11 cellular contexts compared by ENCODE assay signal in the genomic region with DNA sequence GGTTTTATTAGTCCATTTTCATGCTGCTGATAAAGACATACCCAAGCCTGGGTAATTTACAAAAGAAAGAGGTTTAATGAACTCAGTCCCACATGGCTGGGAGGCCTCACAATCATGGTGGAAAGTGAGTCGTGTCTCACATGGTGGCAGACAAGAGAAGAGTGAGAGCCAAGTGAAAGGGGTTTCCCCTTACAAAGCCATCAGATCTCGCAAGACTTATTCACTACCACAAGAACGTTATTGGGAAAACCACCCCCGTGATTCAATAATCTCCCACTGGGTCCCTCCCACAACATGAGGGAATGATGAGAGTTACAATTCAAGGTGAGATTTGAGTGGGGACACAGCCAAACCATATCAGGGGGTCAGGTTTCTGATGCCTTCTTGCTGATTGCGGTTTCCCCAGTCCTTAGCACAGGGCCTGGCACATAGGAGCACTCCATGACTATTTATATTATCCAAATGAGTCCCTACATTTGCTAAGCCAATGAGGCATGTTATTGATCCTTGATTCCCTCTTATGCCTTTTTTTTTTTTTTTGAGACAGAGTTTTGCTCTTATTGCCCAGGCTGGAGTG. TPM values are rescaled to one million over a fixed set of nuclear protein-coding genes. Genes with fewer than 3 reads are reported as not detected.
A peak's percentile ranks its signal among the peaks of the same experiment; 100 is the strongest.
DNase-seq lines count a peak whose midpoint lies in the region; ATAC-seq and TF ChIP-seq lines count a peak whose summit lies in the region.
"Had no signal": no experiment of that assay in that cellular context is flagged by ENCODE, and none has a peak within 500 bp of the region (broad histone marks: within the 10 kb centered on the region; RNA-seq: fewer than 3 reads in every experiment).

No MANE protein-coding gene starts in this region.

- no peak overlapping the region for H3K4me3 Mint-ChIP-seq in activated naive CD4-positive, alpha-beta T cell treated with anti-CD3 and anti-CD28 coated beads, Interleukin-2, amount 10 ng/mL, durations not matched to agents 7 days and 5 days
- H3K4me3 Mint-ChIP-seq in activated naive CD4-positive, alpha-beta T cell treated with anti-CD3 and anti-CD28 coated beads, Interleukin-2, amount 50 U/mL, for 24 hours = no peak overlapping the region
- no peak overlapping the region for H3K4me3 Mint-ChIP-seq in CD14-positive monocyte
- H3K4me3 Mint-ChIP-seq: B cell had no signal

- H3K9me3 Mint-ChIP-seq in activated naive CD4-positive, alpha-beta T cell treated with anti-CD3 and anti-CD28 coated beads, Interleukin-2, amount 10 ng/mL, durations not matched to agents 7 days and 5 days = no peaks in the 10 kb centered on the region
- H3K9me3 Mint-ChIP-seq in activated naive CD4-positive, alpha-beta T cell treated with anti-CD3 and anti-CD28 coated beads, Interleukin-2, amount 50 U/mL, for 24 hours = no peaks in the 10 kb centered on the region
- H3K9me3 Mint-ChIP-seq in CD14-positive monocyte = no peaks in the 10 kb centered on the region

- H3K4me1 Mint-ChIP-seq in activated naive CD4-positive, alpha-beta T cell treated with anti-CD3 and anti-CD28 coated beads, Interleukin-2, amount 10 ng/mL, durations not matched to agents 7 days and 5 days = peaks cover 13% of the 10 kb centered on the region
- H3K4me1 Mint-ChIP-seq in activated naive CD4-positive, alpha-beta T cell treated with anti-CD3 and anti-CD28 coated beads, Interleukin-2, amount 50 U/mL, for 24 hours = peaks cover 26% of the 10 kb centered on the region
- peaks cover 7% of the 10 kb centered on the region for H3K4me1 Mint-ChIP-seq in CD14-positive monocyte
- H3K4me1 Mint-ChIP-seq: B cell had no signal

- DNase-seq in activated naive CD4-positive, alpha-beta T cell treated with Interleukin-2 at 50 U/mL for 16 hours = peak; percentile 25
- no peak for DNase-seq in activated naive CD4-positive, alpha-beta T cell treated with anti-CD3 and anti-CD28 coated beads, Interleukin-2, amount 10 ng/mL, durations not matched to agents 7 days and 5 days
- DNase-seq in myocyte (ENCODE audit: low read depth) = peak; percentile 36
- peak; percentile 41 for DNase-seq in stromal cell of bone marrow (ENCODE audit: low read depth)
- DNase-seq in left colon = no peak
- DNase-seq in activated gamma-delta T cell (lab: John Stamatoyannopoulos, UW) = no peak
- no peak for DNase-seq in CD14-positive monocyte (ENCODE audit: low spot score)
- DNase-seq: lower lobe of right lung, NCI-H1092 treated with DMSO at 0.1 percent for 48 hours had no signal

- ATAC-seq in left colon = no peak
- ATAC-seq: lower lobe of right lung had no signal

- no peak for TF ChIP-seq CTCF in CD14-positive monocyte (IDR thresholded peaks at IDR 0.05)

- no peaks in the 10 kb centered on the region for H3K27me3 Mint-ChIP-seq in activated naive CD4-positive, alpha-beta T cell treated with anti-CD3 and anti-CD28 coated beads, Interleukin-2, amount 10 ng/mL, durations not matched to agents 7 days and 5 days
- no peaks in the 10 kb centered on the region for H3K27me3 Mint-ChIP-seq in activated naive CD4-positive, alpha-beta T cell treated with anti-CD3 and anti-CD28 coated beads, Interleukin-2, amount 50 U/mL, for 24 hours
- peaks cover 0 to 2% (median 0%) of the 10 kb centered on the region in 3 donors for H3K27me3 Mint-ChIP-seq in CD14-positive monocyte (ENCODE audit: low read depth in 3 of 3)

- CTCF ChIA-PET in activated naive CD4-positive, alpha-beta T cell treated with anti-CD3 and anti-CD28 coated beads, Interleukin-2, amount 10 ng/mL, durations not matched to agents 7 days and 5 days (lab: Charles Lee) = no interaction called here

- intact Hi-C loops in left colon (cut with DNase I, micrococcal nuclease) = no loop called here
- intact Hi-C loops in CD14-positive monocyte (cut with micrococcal nuclease) = no loop called here

- H3K36me3 Mint-ChIP-seq in activated naive CD4-positive, alpha-beta T cell treated with anti-CD3 and anti-CD28 coated beads, Interleukin-2, amount 10 ng/mL, durations not matched to agents 7 days and 5 days = no peaks in the 10 kb centered on the region
- H3K36me3 Mint-ChIP-seq in activated naive CD4-positive, alpha-beta T cell treated with anti-CD3 and anti-CD28 coated beads, Interleukin-2, amount 50 U/mL, for 24 hours = peaks cover 2% of the 10 kb centered on the region
- no peaks in the 10 kb centered on the region for H3K36me3 Mint-ChIP-seq in CD14-positive monocyte

- H3K27ac Mint-ChIP-seq in activated naive CD4-positive, alpha-beta T cell treated with anti-CD3 and anti-CD28 coated beads, Interleukin-2, amount 10 ng/mL, durations not matched to agents 7 days and 5 days = no peak overlapping the region
- H3K27ac Mint-ChIP-seq in activated naive CD4-positive, alpha-beta T cell treated with anti-CD3 and anti-CD28 coated beads, Interleukin-2, amount 50 U/mL, for 24 hours = peak overlapping the region; percentile 95
- H3K27ac Mint-ChIP-seq in CD14-positive monocyte = no peak overlapping the region
- H3K27ac Mint-ChIP-seq: B cell had no signal

RNA-seq across cellular contexts. Expression of a gene that starts 35.3 kb away (rescaled TPM):
- total RNA-seq in myocyte = 28.5 and 29.6 TPM in 2 replicates
- 7.2 TPM for polyA plus RNA-seq in myocyte (2012)
- total RNA-seq in left colon = 10 to 100 TPM; 25.9 to 32.3 TPM
- polyA plus RNA-seq in CD14-positive monocyte = 1 to 10 TPM; 3.6 to 4.1 TPM

Comparison
In these comparisons a context has a peak if more than half of its experiments do, and no peak if none do; other contexts are left out.
1. DNase-seq: peak in activated naive CD4-positive, alpha-beta T cell treated with Interleukin-2 at 50 U/mL for 16 hours (single experiment), myocyte (single experiment) and stromal cell of bone marrow (single experiment); none in activated naive CD4-positive, alpha-beta T cell treated with anti-CD3 and anti-CD28 coated beads, Interleukin-2, amount 10 ng/mL, durations not matched to agents 7 days and 5 days (single experiment), left colon (0 of 2), activated gamma-delta T cell (single experiment) and CD14-positive monocyte (single experiment).